In the genomic region with DNA sequence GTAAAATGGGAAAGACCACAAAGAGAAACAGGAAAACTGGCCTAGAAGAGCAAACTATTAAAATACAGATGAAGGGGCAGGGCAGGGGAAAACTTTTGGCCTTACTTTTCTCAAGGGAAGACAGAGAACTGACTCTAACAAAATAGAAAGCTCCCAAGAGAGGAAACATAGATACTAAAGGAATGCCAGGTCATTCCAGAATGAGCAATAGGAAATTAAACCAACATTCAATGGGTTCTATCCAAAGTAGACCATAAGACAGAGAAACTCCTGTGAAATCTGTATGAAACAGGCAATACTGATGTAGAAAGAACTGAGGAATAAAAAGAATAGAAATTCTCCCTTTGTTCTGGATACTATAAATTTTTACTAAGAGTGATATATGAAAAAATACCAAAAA, we compare ENCODE assay signal across 18 cellular contexts.
"Had no signal": no experiment of that assay in that cellular context is flagged by ENCODE, and none has a peak within 500 bp of the region (broad histone marks: within the 10 kb centered on the region; RNA-seq: fewer than 3 reads in every experiment).

No MANE protein-coding gene starts in this region.

- H3K9me3 ChIP-seq: lower lobe of right lung, spleen, upper lobe of left lung had no signal

- H3K36me3 Mint-ChIP-seq: activated naive CD4-positive, alpha-beta T cell treated with anti-CD3 and anti-CD28 coated beads, Interleukin-2, amount 50 U/mL, for 72 hours; brain had no signal

- H3K27ac Mint-ChIP-seq: activated B cell treated with CpG ODN at 0.5 μM for 24 hours; activated CD4-positive, alpha-beta T cell treated with anti-CD3 and anti-CD28 coated beads, Interleukin-2, amount 10 ng/mL, durations not matched to agents 24 days and 14 days; activated naive CD4-positive, alpha-beta T cell treated with anti-CD3 and anti-CD28 coated beads, Interleukin-2, amount 50 U/mL, for 72 hours; brain; T-helper 1 cell treated with Interleukin-12 subunit alpha and Interleukin-12 subunit beta and Interleukin-4 antibody, amounts not matched to agents 30 μg/mL and 1 μg/mL, for 36 hours had no signal

- H3K4me3 ChIP-seq: lower lobe of right lung, spleen, upper lobe of left lung had no signal

- H3K27me3 Mint-ChIP-seq: activated CD4-positive, alpha-beta T cell treated with anti-CD3 and anti-CD28 coated beads, Interleukin-2, amount 10 ng/mL, durations not matched to agents 24 days and 14 days had no signal

- H3K4me3 Mint-ChIP-seq: activated B cell treated with CpG ODN at 0.5 μM for 24 hours; activated CD4-positive, alpha-beta T cell treated with anti-CD3 and anti-CD28 coated beads, Interleukin-2, amount 10 ng/mL, durations not matched to agents 24 days and 14 days; brain; T-helper 1 cell treated with Interleukin-12 subunit alpha and Interleukin-12 subunit beta and Interleukin-4 antibody, amounts not matched to agents 30 μg/mL and 1 μg/mL, for 36 hours had no signal

- H3K27ac ChIP-seq: lower lobe of right lung, spleen, upper lobe of left lung had no signal

- ATAC-seq: activated naive CD4-positive, alpha-beta T cell treated with anti-CD3 and anti-CD28 coated beads, Interleukin-2, amount 50 U/mL, for 72 hours; lower lobe of right lung had no signal

- H3K27me3 ChIP-seq: spleen, upper lobe of left lung had no signal

- H3K4me1 ChIP-seq: lower lobe of right lung, spleen had no signal

- H3K36me3 ChIP-seq: lower lobe of right lung, spleen, upper lobe of left lung had no signal

- DNase-seq: activated B cell treated with CpG ODN at 0.5 μM for 24 hours; activated CD4-positive, alpha-beta T cell treated with anti-CD3 and anti-CD28 coated beads, Interleukin-2, amount 10 ng/mL, durations not matched to agents 24 days and 14 days; activated effector memory CD4-positive, alpha-beta T cell treated with Interleukin-2 at 50 U/mL for 16 hours; activated T-cell treated with anti-CD3 and anti-CD28 coated beads, Interleukin-2, amount 50 U/mL, for 1 hour; amniotic stem cell; cerebellar nuclear complex; hypothalamus; kidney glomerular epithelial cell; lower lobe of right lung; midbrain; retina; spleen; stimulated activated CD4-positive, alpha-beta T cell treated with anti-CD3 and anti-CD28 coated beads, Interleukin-1b, Interleukin-23, amount 100 ng/mL, for 48 hours; stimulated activated naive CD4-positive, alpha-beta T cell; upper lobe of left lung had no signal

- H3K9me3 Mint-ChIP-seq: activated B cell treated with CpG ODN at 0.5 μM for 24 hours; activated CD4-positive, alpha-beta T cell treated with anti-CD3 and anti-CD28 coated beads, Interleukin-2, amount 10 ng/mL, durations not matched to agents 24 days and 14 days; activated naive CD4-positive, alpha-beta T cell treated with anti-CD3 and anti-CD28 coated beads, Interleukin-2, amount 50 U/mL, for 72 hours; brain; T-helper 1 cell treated with Interleukin-12 subunit alpha and Interleukin-12 subunit beta and Interleukin-4 antibody, amounts not matched to agents 30 μg/mL and 1 μg/mL, for 36 hours had no signal

- H3K4me1 Mint-ChIP-seq: activated B cell treated with CpG ODN at 0.5 μM for 24 hours; activated CD4-positive, alpha-beta T cell treated with anti-CD3 and anti-CD28 coated beads, Interleukin-2, amount 10 ng/mL, durations not matched to agents 24 days and 14 days; brain had no signal
